Comparison of ENCODE assay signal across 24 cellular contexts in genomic region chr3:25944328-25944727, GRCh38.
"Had no signal": no experiment of that assay in that cellular context is flagged by ENCODE, and none has a peak within 500 bp of the region (broad histone marks: within the 10 kb centered on the region; RNA-seq: fewer than 3 reads in every experiment).

No MANE protein-coding gene starts in this region.

- DNase-seq: activated CD4-positive, alpha-beta memory T cell treated with anti-CD3 and anti-CD28 coated beads, Interleukin-2, amount 10 ng/mL, durations not matched to agents 7 days and 5 days; activated CD4-positive, alpha-beta T cell treated with anti-CD3 and anti-CD28 coated beads for 1 hour; activated CD4-positive, alpha-beta T cell treated with anti-CD3 and anti-CD28 coated beads, Interleukin-2, amount 10 ng/mL, durations not matched to agents 7 days and 5 days; activated gamma-delta T cell treated with Interleukin-2 at 50 U/mL for 16 hours; activated naive CD4-positive, alpha-beta T cell treated with anti-CD3 and anti-CD28 coated beads, Interleukin-2, amount 50 U/mL, for 16 hours; activated T-cell treated with anti-CD3 and anti-CD28 coated beads, Interleukin-2, amount 50 U/mL, for 4 hours; amniotic stem cell; brain microvascular endothelial cell; caudate nucleus; cortex of kidney; islet precursor cell; left ventricle myocardium superior; mucosa of descending colon; right cardiac atrium; stimulated activated CD4-positive, alpha-beta T cell treated with anti-CD3 and anti-CD28 coated beads, Interleukin-15, amount 100 ng/mL, for 24 hours; stimulated activated CD4-positive, alpha-beta T cell treated with anti-CD3 and anti-CD28 coated beads, Interleukin-2, amount 100 ng/mL, for 24 hours; stimulated activated naive B cell treated with anti-CD40 and anti-IgM and Interleukin-4, amounts not matched to agents 10 μg/mL and 1 μg/mL and 100 μg/mL, for 72 hours; stomach; tibial artery; upper lobe of right lung had no signal

- ATAC-seq: activated T-cell treated with anti-CD3 and anti-CD28 coated beads, Interleukin-2, amount 50 U/mL, for 4 hours; activated T-helper 17 cell treated with anti-CD3 and anti-CD28 coated beads, Interleukin-2, amount 50 U/mL, for 72 hours; gastroesophageal sphincter; left ventricle myocardium superior; mucosa of descending colon; natural killer cell treated with Interleukin-12 subunit alpha and Interleukin-12 subunit beta and Interleukin-15 and Interleukin-18, amount 100 ng/mL, for 72 hours; right cardiac atrium; stimulated activated naive B cell treated with anti-CD40 and anti-IgM and Interleukin-4, amounts not matched to agents 10 μg/mL and 1 μg/mL and 100 μg/mL, for 72 hours; upper lobe of right lung; WTC11 had no signal
